Comparison of ENCODE assay signal across 18 cellular contexts in the genomic region with DNA sequence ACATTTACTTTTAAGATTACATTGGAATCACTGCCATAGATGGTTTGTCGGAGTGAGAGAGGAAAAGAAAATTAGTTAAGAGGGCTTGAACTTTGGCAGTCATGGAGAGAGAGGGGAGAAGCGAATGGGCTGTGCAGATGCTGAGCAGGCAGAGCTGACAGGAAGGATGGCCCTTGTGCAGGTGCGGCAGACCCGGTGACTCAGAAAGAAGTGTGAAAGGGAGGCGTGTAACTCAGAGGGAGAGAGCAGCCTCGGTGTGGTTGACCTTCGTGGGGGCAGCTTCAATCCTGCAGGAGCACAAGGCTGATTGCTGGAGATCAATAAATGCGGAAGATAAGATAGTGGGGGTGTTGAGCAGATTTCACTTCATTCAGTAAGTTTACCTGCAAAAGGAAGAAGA.
DNase-seq lines count a peak whose midpoint lies in the region; TF ChIP-seq lines count a peak whose summit lies in the region.
"Had no signal": no experiment of that assay in that cellular context is flagged by ENCODE, and none has a peak within 500 bp of the region (broad histone marks: within the 10 kb centered on the region; RNA-seq: fewer than 3 reads in every experiment).

No MANE protein-coding gene starts in this region.

- H3K36me3 ChIP-seq in endodermal cell (ENCODE audit: control insufficient read depth, insufficient read depth, low read length) (no peaks in the 10 kb centered on the region), BE2C (no peaks in the 10 kb centered on the region)
- H3K36me3 ChIP-seq: heart left ventricle, sigmoid colon, transverse colon had no signal

- peak; percentile 70 for DNase-seq in NK-92 treated with Interleukin-12 subunit alpha and Interleukin-12 subunit beta, amount 100 ng/mL, for 24 hours (lab: John Stamatoyannopoulos, UW)
- DNase-seq in NK-92 (lab: John Stamatoyannopoulos, UW; ENCODE audit: unreplicated experiment), result no peak
- peak; percentile 0 for DNase-seq in Calu3
- DNase-seq in activated CD4-positive, alpha-beta memory T cell treated with anti-CD3 and anti-CD28 coated beads for 36 hours, result peak; percentile 64
- peak; percentile 63 for DNase-seq in endodermal cell
- DNase-seq in islet precursor cell, result no peak
- no peak for DNase-seq in BE2C
- no peak for DNase-seq in DMS153 (lab: John Stamatoyannopoulos, UW)
- DNase-seq: body of pancreas, midbrain, NCI-H1105 treated with DMSO at 0.1 percent for 48 hours, nucleus accumbens, sigmoid colon, transverse colon had no signal

- H3K9ac ChIP-seq in endodermal cell (ENCODE audit: extremely low read depth, low read length, poor library complexity, severe bottlenecking), result no peak overlapping the region
- H3K9ac ChIP-seq: KMS-11 had no signal

- no TSS peak for BruUV-seq in Calu3 (replicated peaks; lab: Mats Ljungman, UMichigan)

- H3K27ac ChIP-seq in endodermal cell (ENCODE audit: low read depth, low read length), result no peak overlapping the region
- H3K27ac ChIP-seq: body of pancreas, heart left ventricle, KMS-11, sigmoid colon, transverse colon had no signal

- no peaks in the 10 kb centered on the region for H3K27me3 Mint-ChIP-seq in Calu3 (ENCODE audit: unreplicated experiment)
- H3K27me3 Mint-ChIP-seq in activated CD4-positive, alpha-beta memory T cell treated with anti-CD3 and anti-CD28 coated beads for 36 hours, result no peaks in the 10 kb centered on the region
- H3K27me3 Mint-ChIP-seq in endodermal cell (ENCODE audit: insufficient read depth), result no peaks in the 10 kb centered on the region
- H3K27me3 Mint-ChIP-seq: stimulated activated memory B cell treated with anti-CD40 and anti-IgM and Interleukin-4, amounts not matched to agents 10 μg/mL and 1 μg/mL and 100 μg/mL, for 72 hours had no signal

- intact Hi-C loops in Calu3 (cut with micrococcal nuclease; ENCODE audit: unreplicated experiment), result no loop called here
- intact Hi-C loops in activated CD4-positive, alpha-beta memory T cell treated with anti-CD3 and anti-CD28 coated beads for 36 hours (cut with micrococcal nuclease), result no loop called here

- H3K4me1 Mint-ChIP-seq in Calu3 (ENCODE audit: low read depth, unreplicated experiment) (peaks cover 10% of the 10 kb centered on the region), endodermal cell (peaks cover 18% of the 10 kb centered on the region)
- peaks cover 46% of the 10 kb centered on the region for H3K4me1 Mint-ChIP-seq in activated CD4-positive, alpha-beta memory T cell treated with anti-CD3 and anti-CD28 coated beads for 36 hours (ENCODE audit: low read depth)
- H3K4me1 Mint-ChIP-seq: stimulated activated memory B cell treated with anti-CD40 and anti-IgM and Interleukin-4, amounts not matched to agents 10 μg/mL and 1 μg/mL and 100 μg/mL, for 72 hours had no signal

- H3K9me3 ChIP-seq in endodermal cell (ENCODE audit: control insufficient read depth, low read length), result no peaks in the 10 kb centered on the region
- H3K9me3 ChIP-seq in BE2C, result no peaks in the 10 kb centered on the region
- H3K9me3 ChIP-seq: body of pancreas, heart left ventricle, sigmoid colon, transverse colon had no signal

- POLR2A ChIA-PET in activated CD4-positive, alpha-beta memory T cell treated with anti-CD3 and anti-CD28 coated beads for 36 hours (lab: Charles Lee), result no interaction called here

- H3K9me3 Mint-ChIP-seq in Calu3 (ENCODE audit: low read depth, unreplicated experiment), result no peaks in the 10 kb centered on the region
- no peaks in the 10 kb centered on the region for H3K9me3 Mint-ChIP-seq in activated CD4-positive, alpha-beta memory T cell treated with anti-CD3 and anti-CD28 coated beads for 36 hours
- H3K9me3 Mint-ChIP-seq in endodermal cell, result no peaks in the 10 kb centered on the region
- H3K9me3 Mint-ChIP-seq: stimulated activated memory B cell treated with anti-CD40 and anti-IgM and Interleukin-4, amounts not matched to agents 10 μg/mL and 1 μg/mL and 100 μg/mL, for 72 hours had no signal

- H3K4me3 ChIP-seq in endodermal cell (ENCODE audit: low read length), result no peak overlapping the region
- H3K4me3 ChIP-seq in BE2C (ENCODE audit: low read depth, low read length), result no peak overlapping the region
- H3K4me3 ChIP-seq: body of pancreas, heart left ventricle, sigmoid colon, transverse colon had no signal

- H3K27ac Mint-ChIP-seq in Calu3 (ENCODE audit: unreplicated experiment), result no peak overlapping the region
- no peak overlapping the region for H3K27ac Mint-ChIP-seq in activated CD4-positive, alpha-beta memory T cell treated with anti-CD3 and anti-CD28 coated beads for 36 hours
- H3K27ac Mint-ChIP-seq in endodermal cell, result no peak overlapping the region
- H3K27ac Mint-ChIP-seq: CD14-positive monocyte; stimulated activated memory B cell treated with anti-CD40 and anti-IgM and Interleukin-4, amounts not matched to agents 10 μg/mL and 1 μg/mL and 100 μg/mL, for 72 hours had no signal

- CTCF ChIA-PET in Calu3 (lab: Charles Lee), result no interaction called here
- CTCF ChIA-PET in activated CD4-positive, alpha-beta memory T cell treated with anti-CD3 and anti-CD28 coated beads for 36 hours (lab: Charles Lee), result interaction anchor here (0.6 kb wide), 1 partner anchor 1570 kb away, joined by 3 read pairs; no protein-coding TSS in a partner anchor

- H3K36me3 Mint-ChIP-seq in Calu3 (ENCODE audit: insufficient read depth, unreplicated experiment) (no peaks in the 10 kb centered on the region), endodermal cell (ENCODE audit: low read depth) (no peaks in the 10 kb centered on the region)
- no peaks in the 10 kb centered on the region for H3K36me3 Mint-ChIP-seq in activated CD4-positive, alpha-beta memory T cell treated with anti-CD3 and anti-CD28 coated beads for 36 hours
- H3K36me3 Mint-ChIP-seq: CD14-positive monocyte; stimulated activated memory B cell treated with anti-CD40 and anti-IgM and Interleukin-4, amounts not matched to agents 10 μg/mL and 1 μg/mL and 100 μg/mL, for 72 hours had no signal

- H3K4me1 ChIP-seq in endodermal cell (ENCODE audit: control insufficient read depth, insufficient read depth, low read length), result no peaks in the 10 kb centered on the region
- H3K4me1 ChIP-seq in BE2C, result no peaks in the 10 kb centered on the region
- H3K4me1 ChIP-seq: body of pancreas, sigmoid colon, transverse colon had no signal

- H3K27me3 ChIP-seq in endodermal cell (ENCODE audit: control insufficient read depth, insufficient read depth, low read length, poor library complexity, severe bottlenecking) (no peaks in the 10 kb centered on the region), BE2C (peaks cover 79% of the 10 kb centered on the region)
- H3K27me3 ChIP-seq: body of pancreas, sigmoid colon, transverse colon had no signal

- TF ChIP-seq CTCF in Calu3 (IDR thresholded peaks at IDR 0.05; ENCODE audit: unreplicated experiment) (no peak), endodermal cell (conservative IDR thresholded peaks at IDR 0.05) (no peak), BE2C (IDR thresholded peaks at IDR 0.05; ENCODE audit: low read depth, low read length) (no peak)

- 44 to 51% methylated on average over 3 to 8 of the region's 8 CpGs for WGBS in endodermal cell (ENCODE audit: insufficient coverage in 1 of 2, insufficient read length in 1 of 2), 2 experiments

- H3K4me3 Mint-ChIP-seq in Calu3 (ENCODE audit: low read depth, unreplicated experiment) (no peak overlapping the region), endodermal cell (no peak overlapping the region)
- no peak overlapping the region for H3K4me3 Mint-ChIP-seq in activated CD4-positive, alpha-beta memory T cell treated with anti-CD3 and anti-CD28 coated beads for 36 hours
- H3K4me3 Mint-ChIP-seq: CD14-positive monocyte; stimulated activated memory B cell treated with anti-CD40 and anti-IgM and Interleukin-4, amounts not matched to agents 10 μg/mL and 1 μg/mL and 100 μg/mL, for 72 hours had no signal

Comparison
In these comparisons a context has a peak if more than half of its experiments do, and no peak if none do; other contexts are left out.
1. DNase-seq: peak in NK-92 treated with Interleukin-12 subunit alpha and Interleukin-12 subunit beta, amount 100 ng/mL, for 24 hours (single experiment), Calu3 (single experiment), activated CD4-positive, alpha-beta memory T cell treated with anti-CD3 and anti-CD28 coated beads for 36 hours (single experiment) and endodermal cell (single experiment); none in NK-92 (single experiment), islet precursor cell (single experiment), BE2C (single experiment) and DMS153 (single experiment).